Comparison of ENCODE assay signal across 29 cellular contexts in the genomic region with DNA sequence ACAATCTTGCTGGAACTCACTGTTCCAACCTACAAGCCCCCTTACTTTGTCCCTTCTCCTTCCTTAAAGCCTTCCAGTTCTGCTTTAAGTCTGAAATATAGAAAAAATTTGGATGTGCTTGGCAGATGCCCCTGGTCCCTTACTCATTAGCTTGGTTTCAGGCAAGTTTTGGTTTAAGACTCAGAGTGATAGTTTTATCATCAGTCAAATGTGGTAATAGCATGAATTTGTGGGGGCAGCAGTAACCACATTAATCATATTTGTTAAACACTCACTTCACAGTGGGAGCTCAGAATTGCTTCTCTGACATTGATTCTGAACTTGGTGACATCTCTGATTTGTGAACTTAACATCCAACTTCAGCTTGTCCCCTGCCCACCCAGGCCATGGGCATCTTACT. TPM values are rescaled to one million over a fixed set of nuclear protein-coding genes. Genes with fewer than 3 reads are reported as not detected.
"Had no signal": no experiment of that assay in that cellular context is flagged by ENCODE, and none has a peak within 500 bp of the region (broad histone marks: within the 10 kb centered on the region; RNA-seq: fewer than 3 reads in every experiment).

No MANE protein-coding gene starts in this region.

- H3K9ac ChIP-seq: SK-N-SH had no signal

- H3K9me3 Mint-ChIP-seq: activated naive CD4-positive, alpha-beta T cell treated with anti-CD3 and anti-CD28 coated beads, Interleukin-2, amount 10 ng/mL, durations not matched to agents 7 days and 5 days had no signal

- H3K36me3 Mint-ChIP-seq: activated CD8-positive, alpha-beta memory T cell treated with anti-CD3 and anti-CD28 coated beads, Interleukin-2, amount 10 ng/mL, durations not matched to agents 7 days and 5 days; activated naive CD4-positive, alpha-beta T cell treated with anti-CD3 and anti-CD28 coated beads, Interleukin-2, amount 10 ng/mL, durations not matched to agents 7 days and 5 days; brain had no signal

- H3K27ac ChIP-seq: ascending aorta, VCaP had no signal

- H3K4me1 Mint-ChIP-seq: activated CD8-positive, alpha-beta memory T cell treated with anti-CD3 and anti-CD28 coated beads, Interleukin-2, amount 10 ng/mL, durations not matched to agents 7 days and 5 days; activated naive CD4-positive, alpha-beta T cell treated with anti-CD3 and anti-CD28 coated beads, Interleukin-2, amount 10 ng/mL, durations not matched to agents 7 days and 5 days; brain; central memory CD8-positive, alpha-beta T cell had no signal

- ATAC-seq: activated CD8-positive, alpha-beta memory T cell treated with anti-CD3 and anti-CD28 coated beads, Interleukin-2, amount 10 ng/mL, durations not matched to agents 7 days and 5 days; Panc1; Right ventricle myocardium inferior had no signal

- H3K27me3 ChIP-seq: ascending aorta had no signal

- H3K36me3 ChIP-seq: ascending aorta had no signal

- H3K4me1 ChIP-seq: ascending aorta had no signal

- DNase-seq: activated CD4-positive, CD25-positive, alpha-beta regulatory T cell; activated CD8-positive, alpha-beta memory T cell treated with anti-CD3 and anti-CD28 coated beads, Interleukin-2, amount 10 ng/mL, durations not matched to agents 7 days and 5 days; activated effector memory CD4-positive, alpha-beta T cell treated with Interleukin-2 at 50 U/mL for 16 hours; activated naive CD4-positive, alpha-beta T cell treated with anti-CD3 and anti-CD28 coated beads, Interleukin-2, amount 10 ng/mL, durations not matched to agents 7 days and 5 days; amniotic stem cell; KG1; MV-4-11; NCI-H1092 treated with DMSO at 0.1 percent for 48 hours; NCI-H1417 treated with DMSO at 0.1 percent for 48 hours; NCI-H1694; NCI-H2029; NCI-H2107; NCI-H2171 treated with DMSO at 0.1 percent for 48 hours; NCI-H345; NCI-H510A; NCI-H526 treated with DMSO at 0.1 percent for 48 hours; NCI-H82; OCI-M1; RPMI8226; SK-N-SH; T-helper 1 cell had no signal

- H3K9me3 ChIP-seq: ascending aorta, SK-N-SH had no signal

- H3K4me3 ChIP-seq: ascending aorta had no signal

- H3K4me3 Mint-ChIP-seq: activated CD8-positive, alpha-beta memory T cell treated with anti-CD3 and anti-CD28 coated beads, Interleukin-2, amount 10 ng/mL, durations not matched to agents 7 days and 5 days; activated naive CD4-positive, alpha-beta T cell treated with anti-CD3 and anti-CD28 coated beads, Interleukin-2, amount 10 ng/mL, durations not matched to agents 7 days and 5 days; brain; central memory CD8-positive, alpha-beta T cell; IgD-negative memory B cell had no signal

- H3K4me2 ChIP-seq: SK-N-SH had no signal

- H3K27ac Mint-ChIP-seq: activated CD8-positive, alpha-beta memory T cell treated with anti-CD3 and anti-CD28 coated beads, Interleukin-2, amount 10 ng/mL, durations not matched to agents 7 days and 5 days; activated naive CD4-positive, alpha-beta T cell treated with anti-CD3 and anti-CD28 coated beads, Interleukin-2, amount 10 ng/mL, durations not matched to agents 7 days and 5 days; brain; IgD-negative memory B cell had no signal

RNA-seq across cellular contexts. Expression of a gene that starts 58.3 kb away (rescaled TPM):
- total RNA-seq: activated CD8-positive, alpha-beta memory T cell treated with anti-CD3 and anti-CD28 coated beads, Interleukin-2, amount 10 ng/mL, durations not matched to agents 7 days and 5 days; T-helper 2 cell treated with Interferon-gamma antibody and Interleukin-4, amounts not matched to agents 100 ng/mL and 5 ng/mL, for 36 hours had no signal
